ENCODE assay signal across 18 cellular contexts in the genomic region with DNA sequence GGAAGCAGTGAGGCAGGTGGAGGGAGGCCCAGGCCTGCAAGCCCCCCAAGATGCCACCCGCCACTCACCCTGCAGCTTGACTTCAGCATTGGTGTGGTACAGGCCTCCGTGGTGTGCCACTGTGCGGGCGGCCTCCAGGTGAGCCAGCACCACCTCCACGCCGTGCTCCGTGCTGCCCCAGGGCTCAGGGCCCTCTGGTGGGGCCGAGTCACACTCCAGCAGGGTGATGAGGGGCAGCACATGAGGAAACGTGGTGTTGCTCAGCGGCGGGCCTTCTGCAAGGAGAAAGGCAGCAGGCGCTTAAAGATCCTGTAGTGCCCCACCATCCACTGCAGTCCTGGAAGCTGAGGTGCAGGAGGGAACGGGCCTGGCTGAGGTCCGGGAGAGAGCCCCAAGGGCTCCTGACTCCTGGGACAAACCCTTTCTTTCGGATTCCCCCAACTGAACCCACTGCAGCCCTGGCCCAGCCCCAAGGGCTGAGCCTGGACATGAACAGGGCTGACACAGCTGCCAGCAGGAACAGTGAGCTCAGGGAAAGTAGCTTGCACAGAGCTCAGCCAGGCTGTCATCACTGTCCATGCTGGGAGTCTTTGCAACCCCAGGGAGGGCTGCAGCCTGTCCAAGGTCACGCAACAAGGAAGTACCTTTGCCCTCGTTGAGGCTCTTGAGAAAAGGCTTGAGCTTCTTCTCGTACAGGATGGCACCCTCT. TPM values are rescaled to one million over a fixed set of nuclear protein-coding genes. Genes with fewer than 3 reads are reported as not detected.
DNase-seq lines count a peak whose midpoint lies in the region; ATAC-seq and TF ChIP-seq lines count a peak whose summit lies in the region.
"Had no signal": no experiment of that assay in that cellular context is flagged by ENCODE, and none has a peak within 500 bp of the region (broad histone marks: within the 10 kb centered on the region; RNA-seq: fewer than 3 reads in every experiment).

No MANE protein-coding gene starts in this region.

- H3K4me3 ChIP-seq in fibroblast of the aortic adventitia (ENCODE audit: low read depth, low read length) (no peak overlapping the region), sigmoid colon (no peak overlapping the region), ascending aorta (no peak overlapping the region), left lung (no peak overlapping the region)
- H3K4me3 ChIP-seq: GM12878 had no signal

- H3K27me3 ChIP-seq in sigmoid colon (peaks cover 4 to 32% (median 23%) of the 10 kb centered on the region in 3 donors), ascending aorta (no peaks in the 10 kb centered on the region), left lung (no peaks in the 10 kb centered on the region)

- ATAC-seq in T-helper 17 cell (no peak), HG03432 (IDR thresholded peaks at IDR 0.05; ENCODE audit: unreplicated experiment) (no peak), left lung (no peak)
- ATAC-seq in stimulated activated naive CD8-positive, alpha-beta T cell treated with anti-CD3 and anti-CD28 coated beads, Interleukin-15, Interleukin-2, amounts not matched to agents 100 U/mL and 50 U/mL, for 24 hours, result no peak
- ATAC-seq: GM12878; naive thymus-derived CD8-positive, alpha-beta T cell had no signal

- H3K36me3 ChIP-seq in sigmoid colon (no peaks in the 10 kb centered on the region), ascending aorta (no peaks in the 10 kb centered on the region), left lung (peaks cover 0 to 71% of the 10 kb centered on the region in 2 donors)

- H3K4me3 Mint-ChIP-seq in T-helper 17 cell, result no peak overlapping the region
- H3K4me3 Mint-ChIP-seq: naive thymus-derived CD8-positive, alpha-beta T cell had no signal

- TF ChIP-seq CTCF in 22Rv1 (IDR thresholded peaks at IDR 0.05), result no peak
- TF ChIP-seq CTCF in fibroblast of the aortic adventitia (IDR thresholded peaks at IDR 0.05; ENCODE audit: insufficient read depth, low read length), result no peak
- no peak for TF ChIP-seq CTCF in sigmoid colon (IDR thresholded peaks at IDR 0.05)
- TF ChIP-seq CTCF in ascending aorta (IDR thresholded peaks at IDR 0.05), result no peak
- no peak for TF ChIP-seq CTCF in left lung (IDR thresholded peaks at IDR 0.05)

- WGBS in sigmoid colon, 2 donors, result 74 to 88% methylated on average over 18 of the region's 18 CpGs

- peak overlapping the region; percentile 95 for H3K27ac Mint-ChIP-seq in T-helper 17 cell

- H3K4me1 Mint-ChIP-seq in T-helper 17 cell, result peaks cover 2% of the 10 kb centered on the region

- H3K27me3 Mint-ChIP-seq in T-helper 17 cell, result no peaks in the 10 kb centered on the region

- intact Hi-C loops in sigmoid colon (cut with DNase I), result no loop called here
- intact Hi-C loops in ascending aorta (cut with DNase I), result loop anchor here (5.0 kb wide), 1 partner anchor 127 kb away; a partner anchor contains a TSS
- intact Hi-C loops in left lung (cut with DNase I), result loop anchor here in 1 of 2 donors (5.0 kb wide), 1 partner anchor 133 kb away; no protein-coding TSS in a partner anchor

- H3K9me3 ChIP-seq in T-helper 17 cell (ENCODE audit: control insufficient read depth, low read length, poor library complexity, severe bottlenecking), result no peaks in the 10 kb centered on the region
- no peaks in the 10 kb centered on the region for H3K9me3 ChIP-seq in sigmoid colon
- H3K9me3 ChIP-seq in ascending aorta, result no peaks in the 10 kb centered on the region
- no peaks in the 10 kb centered on the region for H3K9me3 ChIP-seq in left lung

- peaks cover 5% of the 10 kb centered on the region for H3K36me3 Mint-ChIP-seq in T-helper 17 cell (ENCODE audit: low read depth)

- H3K4me1 ChIP-seq in sigmoid colon (peaks cover 0 to 20% (median 13%) of the 10 kb centered on the region in 4 donors), ascending aorta (no peaks in the 10 kb centered on the region), left lung (peaks cover 6 to 40% of the 10 kb centered on the region in 2 donors)

- H3K27ac ChIP-seq in 22Rv1 (peak overlapping the region; percentile 65), sigmoid colon (peak overlapping the region; percentile 30 to 74 (median 46)), ascending aorta (peak overlapping the region in 1 of 2 donors; percentile 8), left lung (peak overlapping the region in 1 of 2 donors; percentile 30)

- no peak for TF ChIP-seq POLR2A in sigmoid colon (IDR thresholded peaks at IDR 0.05)

- no peak for TF ChIP-seq EP300 in sigmoid colon (IDR thresholded peaks at IDR 0.05)

- DNase-seq in T-helper 17 cell (no peak), fibroblast of the aortic adventitia (ENCODE audit: low read depth) (peak; percentile 23), sigmoid colon (no peak), ascending aorta (ENCODE audit: low spot score in 2 of 2) (no peak), left lung (no peak)
- no peak for DNase-seq in stimulated activated naive CD8-positive, alpha-beta T cell treated with anti-CD3 and anti-CD28 coated beads, Interleukin-15, Interleukin-2, amounts not matched to agents 100 U/mL and 50 U/mL, for 24 hours
- DNase-seq: activated CD4-positive, alpha-beta T cell treated with anti-CD3 and anti-CD28 coated beads, Interleukin-2, amount 50 U/mL, for 4 hours; amygdala; naive thymus-derived CD8-positive, alpha-beta T cell; NCI-H1436 treated with DMSO at 0.1 percent for 48 hours; retina; stimulated activated naive CD4-positive, alpha-beta T cell treated with Interleukin-2 at 50 U/mL for 16 hours had no signal

RNA-seq across cellular contexts. Expression of a gene that starts 4.7 kb away (rescaled TPM):
- total RNA-seq in T-helper 17 cell (10 to 100 TPM in 1 of 2 donors, 1 to 10 TPM in 1; 9.4 to 10.5 TPM), fibroblast of the aortic adventitia (ENCODE audit: low replicate concordance) (1.2 and 4.8 TPM in 2 replicates), sigmoid colon (10 to 100 TPM in 1 of 4 donors, 1 to 10 TPM in 3; 6.1 to 10.4 (median 7.9) TPM), ascending aorta (not detected), left lung (10 to 100 TPM; 19.5 to 21.8 TPM)
- 10 to 100 TPM; 12.6 to 26.4 (median 15.7) TPM for polyA plus RNA-seq in sigmoid colon

RNA-seq across cellular contexts. Expression of a gene that starts 23.9 kb away (rescaled TPM):
- total RNA-seq in T-helper 17 cell (1 to 10 TPM; 3.7 to 4.3 TPM), fibroblast of the aortic adventitia (ENCODE audit: low replicate concordance) (not detected in 2 replicates), sigmoid colon (not detected), ascending aorta (not detected), left lung (1 to 10 TPM in 1 of 2 donors, under 1 TPM in 1; 0.15 to 1.0 TPM)
- under 1 TPM in 1 of 3 donors, not detected in 2; 0.15 TPM for polyA plus RNA-seq in sigmoid colon
- total RNA-seq: dermis microvascular lymphatic vessel endothelial cell, GM12878 had no signal
- polyA plus RNA-seq: AG04450 had no signal

RNA-seq across cellular contexts. Expression of a gene that starts 24.3 kb away (rescaled TPM):
- total RNA-seq in T-helper 17 cell, result 1 to 10 TPM; 6.6 to 6.7 TPM
- 13.2 and 17.2 TPM in 2 replicates for total RNA-seq in fibroblast of the aortic adventitia (ENCODE audit: low replicate concordance)
- 10 to 100 TPM in 3 of 4 donors, 1 to 10 TPM in 1; 8.9 to 25.8 (median 19.4) TPM for total RNA-seq in sigmoid colon
- 10 to 100 TPM in 2 of 3 donors, 1 to 10 TPM in 1; 9.6 to 18.6 (median 10.4) TPM for polyA plus RNA-seq in sigmoid colon
- total RNA-seq in ascending aorta, result 5.4 TPM
- 10 to 100 TPM; 17.1 to 20.2 TPM for total RNA-seq in left lung

RNA-seq across cellular contexts. Expression of a gene that starts 33.0 kb away (rescaled TPM):
- under 1 TPM in 1 of 2 donors, not detected in 1; 0.27 TPM for total RNA-seq in T-helper 17 cell
- total RNA-seq in fibroblast of the aortic adventitia (ENCODE audit: low replicate concordance), result 0.09 TPM in 1 of 2 replicates, not detected in the other
- not detected for total RNA-seq in sigmoid colon
- under 1 TPM in 1 of 3 donors, not detected in 2; 0.12 TPM for polyA plus RNA-seq in sigmoid colon
- total RNA-seq in ascending aorta, result not detected
- total RNA-seq in left lung, result 1 to 10 TPM in 1 of 2 donors, under 1 TPM in 1; 0.35 to 7.6 TPM
- total RNA-seq: Daoy, dermis microvascular lymphatic vessel endothelial cell, GM12878 had no signal
- polyA plus RNA-seq: AG04450 had no signal

RNA-seq across cellular contexts. Expression of a gene that starts 38.7 kb away (rescaled TPM):
- 10 to 100 TPM; 15.9 to 27.2 TPM for total RNA-seq in T-helper 17 cell
- 0.18 and 6.0 TPM in 2 replicates for total RNA-seq in fibroblast of the aortic adventitia (ENCODE audit: low replicate concordance)
- 1 to 10 TPM; 3.1 to 7.2 (median 4.9) TPM for total RNA-seq in sigmoid colon
- polyA plus RNA-seq in sigmoid colon, result 10 to 100 TPM in 1 of 3 donors, 1 to 10 TPM in 2; 1.4 to 11.3 (median 6.6) TPM
- 49.5 TPM for total RNA-seq in ascending aorta
- 10 to 100 TPM; 21.7 to 41.9 TPM for total RNA-seq in left lung
- total RNA-seq: Daoy had no signal
- polyA plus RNA-seq: AG04450 had no signal
